ENCODE assay signal across 8 cellular contexts in the genomic region with DNA sequence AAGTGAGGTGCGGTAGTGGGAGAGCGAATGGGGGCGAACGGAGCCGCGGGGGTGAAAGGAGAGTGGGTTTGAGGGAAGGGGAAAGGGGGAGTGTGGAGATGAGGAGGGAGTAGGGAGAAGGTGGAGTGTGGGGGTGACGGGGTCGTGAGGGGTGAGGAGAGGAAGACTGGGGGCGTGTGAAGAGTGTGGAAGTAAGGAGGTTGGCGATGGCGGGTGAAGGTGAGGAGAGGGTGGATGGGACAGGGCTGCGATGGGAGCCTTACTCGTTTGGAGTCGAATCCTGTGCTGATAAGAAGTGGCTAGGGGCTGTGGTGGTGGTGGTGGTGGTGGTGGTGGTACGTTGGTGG.
DNase-seq lines count a peak whose midpoint lies in the region; ATAC-seq and TF ChIP-seq lines count a peak whose summit lies in the region.
"Not testable (repeated sequence)": the region's sequence is repeated elsewhere in the genome, so short reads cannot be mapped to it uniquely, and the experiment has no call there.

No MANE protein-coding gene starts in this region.

- not testable (repeated sequence) for H2AFZ ChIP-seq in HCT116 (ENCODE audit: low read depth, low read length, poor library complexity, severe bottlenecking); MM.1S (ENCODE audit: low read length)

- not testable (repeated sequence) for BruUV-seq in HCT116 (replicated peaks; lab: Mats Ljungman, UMichigan)

- not testable (repeated sequence) for H3K4me1 Mint-ChIP-seq in CD4-positive, alpha-beta T cell (ENCODE audit: low read depth); activated CD8-positive, alpha-beta memory T cell treated with anti-CD3 and anti-CD28 coated beads, Interleukin-2, amount 10 ng/mL, durations not matched to agents 7 days and 5 days; naive thymus-derived CD8-positive, alpha-beta T cell; stimulated activated naive B cell treated with anti-CD40 and anti-IgM and Interleukin-4, amounts not matched to agents 10 μg/mL and 1 μg/mL and 100 μg/mL, for 72 hours

- H3K36me3 Mint-ChIP-seq in CD4-positive, alpha-beta T cell (ENCODE audit: low read depth); activated CD8-positive, alpha-beta memory T cell treated with anti-CD3 and anti-CD28 coated beads, Interleukin-2, amount 10 ng/mL, durations not matched to agents 7 days and 5 days; naive thymus-derived CD8-positive, alpha-beta T cell; stimulated activated naive B cell treated with anti-CD40 and anti-IgM and Interleukin-4, amounts not matched to agents 10 μg/mL and 1 μg/mL and 100 μg/mL, for 72 hours: not testable (repeated sequence)

- H3K27me3 Mint-ChIP-seq in CD4-positive, alpha-beta T cell; activated CD8-positive, alpha-beta memory T cell treated with anti-CD3 and anti-CD28 coated beads, Interleukin-2, amount 10 ng/mL, durations not matched to agents 7 days and 5 days; naive thymus-derived CD8-positive, alpha-beta T cell; stimulated activated naive B cell treated with anti-CD40 and anti-IgM and Interleukin-4, amounts not matched to agents 10 μg/mL and 1 μg/mL and 100 μg/mL, for 72 hours: not testable (repeated sequence)

- intact Hi-C loops in CD4-positive, alpha-beta T cell (cut with DNase I, micrococcal nuclease); HCT116 (cut with micrococcal nuclease); left ventricle myocardium superior (cut with micrococcal nuclease): not testable (repeated sequence)

- H3K79me2 ChIP-seq in HCT116 (ENCODE audit: insufficient read depth, low read length); MM.1S (ENCODE audit: low read length): not testable (repeated sequence)

- not testable (repeated sequence) for H3K9me2 ChIP-seq in HCT116 (ENCODE audit: insufficient read depth); MM.1S (replicated peaks; ENCODE audit: insufficient read depth, low read length)

- not testable (repeated sequence) for TF ChIP-seq POLR2A in HCT116 (IDR thresholded peaks at IDR 0.05; ENCODE audit: borderline replicate concordance, extremely low read depth, insufficient read depth, insufficient read length)

- H3F3A ChIP-seq in MM.1S (ENCODE audit: insufficient read depth, low read length): not testable (repeated sequence)

- TF ChIP-seq CTCF in CD4-positive, alpha-beta T cell (IDR thresholded peaks at IDR 0.05); HCT116 (IDR thresholded peaks at IDR 0.05 in 2 of 3, conservative IDR thresholded peaks at IDR 0.05 in 1 of 3; ENCODE audit: borderline replicate concordance in 1 of 3, insufficient read depth in 1 of 3, low read depth in 2 of 3, low read length in 2 of 3); MM.1S (IDR thresholded peaks at IDR 0.05; ENCODE audit: low read length); choroid plexus epithelial cell (conservative IDR thresholded peaks at IDR 0.05; ENCODE audit: low read depth, low read length): not testable (repeated sequence)

- not testable (repeated sequence) for H3K9me3 Mint-ChIP-seq in CD4-positive, alpha-beta T cell; activated CD8-positive, alpha-beta memory T cell treated with anti-CD3 and anti-CD28 coated beads, Interleukin-2, amount 10 ng/mL, durations not matched to agents 7 days and 5 days (ENCODE audit: low read depth); naive thymus-derived CD8-positive, alpha-beta T cell; stimulated activated naive B cell treated with anti-CD40 and anti-IgM and Interleukin-4, amounts not matched to agents 10 μg/mL and 1 μg/mL and 100 μg/mL, for 72 hours

- not testable (repeated sequence) for TF ChIP-seq RAD21 in HCT116 (IDR thresholded peaks at IDR 0.05; ENCODE audit: low read depth)

- ATAC-seq in CD4-positive, alpha-beta T cell (ENCODE audit: poor library complexity): peak; percentile 22
- ATAC-seq in HCT116: peak; percentile 30
- ATAC-seq in activated CD8-positive, alpha-beta memory T cell treated with anti-CD3 and anti-CD28 coated beads, Interleukin-2, amount 10 ng/mL, durations not matched to agents 7 days and 5 days: peak; percentile 8
- ATAC-seq in left ventricle myocardium superior: peak; percentile 17
- ATAC-seq in naive thymus-derived CD8-positive, alpha-beta T cell: peak; percentile 12 to 39
- peak; percentile 22 to 35 for ATAC-seq in stimulated activated naive B cell treated with anti-CD40 and anti-IgM and Interleukin-4, amounts not matched to agents 10 μg/mL and 1 μg/mL and 100 μg/mL, for 72 hours (replicated peaks)

- H3K27ac Mint-ChIP-seq in CD4-positive, alpha-beta T cell: not testable (repeated sequence)
- peak overlapping the region; percentile 57 for H3K27ac Mint-ChIP-seq in activated CD8-positive, alpha-beta memory T cell treated with anti-CD3 and anti-CD28 coated beads, Interleukin-2, amount 10 ng/mL, durations not matched to agents 7 days and 5 days
- H3K27ac Mint-ChIP-seq in naive thymus-derived CD8-positive, alpha-beta T cell: peak overlapping the region in 4 of 10 donors; percentile 53 to 85 (median 74)
- H3K27ac Mint-ChIP-seq in stimulated activated naive B cell treated with anti-CD40 and anti-IgM and Interleukin-4, amounts not matched to agents 10 μg/mL and 1 μg/mL and 100 μg/mL, for 72 hours: peak overlapping the region; percentile 84

- CTCF ChIA-PET in CD4-positive, alpha-beta T cell (lab: Charles Lee); HCT116 (lab: Charles Lee); activated CD8-positive, alpha-beta memory T cell treated with anti-CD3 and anti-CD28 coated beads, Interleukin-2, amount 10 ng/mL, durations not matched to agents 7 days and 5 days (lab: Charles Lee): not testable (repeated sequence)

- not testable (repeated sequence) for DNase-seq in CD4-positive, alpha-beta T cell; HCT116 (ENCODE audit: low read depth, low spot score); activated CD8-positive, alpha-beta memory T cell treated with anti-CD3 and anti-CD28 coated beads, Interleukin-2, amount 10 ng/mL, durations not matched to agents 7 days and 5 days; choroid plexus epithelial cell (ENCODE audit: low read depth); left ventricle myocardium superior; naive thymus-derived CD8-positive, alpha-beta T cell; stimulated activated naive B cell treated with anti-CD40 and anti-IgM and Interleukin-4, amounts not matched to agents 10 μg/mL and 1 μg/mL and 100 μg/mL, for 72 hours
- peak; percentile 5 for DNase-seq in MM.1S

- RAD21 ChIA-PET in HCT116 (lab: Charles Lee; ENCODE audit: low non-redundant PET in 1 of 2, low total read pairs in 2 of 2, uncharacterized antibody in 2 of 2, unreplicated experiment in 2 of 2): not testable (repeated sequence)

- H3K9me3 ChIP-seq in CD4-positive, alpha-beta T cell (ENCODE audit: control insufficient read depth, low read length); HCT116 (ENCODE audit: control insufficient read depth in 1 of 2, insufficient read depth in 1 of 2, low read depth in 1 of 2, low read length in 2 of 2); MM.1S (replicated peaks; ENCODE audit: insufficient read depth, low read length): not testable (repeated sequence)

- POLR2A ChIA-PET in CD4-positive, alpha-beta T cell (lab: Charles Lee); HCT116 (lab: Charles Lee); naive thymus-derived CD8-positive, alpha-beta T cell (lab: Charles Lee): not testable (repeated sequence)

- peak overlapping the region; percentile 36; the same call in 1 of the 2 replicates for H3K4me2 ChIP-seq in HCT116 (ENCODE audit: low read length)
- H3K4me2 ChIP-seq in MM.1S (ENCODE audit: low read depth, low read length): not testable (repeated sequence)

- peak overlapping the region; percentile 50; the same call in 1 of the 2 replicates for H3K9ac ChIP-seq in HCT116 (ENCODE audit: low read length)
- not testable (repeated sequence) for H3K9ac ChIP-seq in MM.1S (ENCODE audit: low read length)

- not testable (repeated sequence) for H3K27ac ChIP-seq in CD4-positive, alpha-beta T cell (ENCODE audit: low read depth, low read length); HCT116 (ENCODE audit: low read depth, low read length); MM.1S (ENCODE audit: low read length)

- H3K4me3 ChIP-seq in HCT116 (replicated peaks in 1 of 2; ENCODE audit: low read depth in 1 of 2, low read length in 2 of 2) (peak overlapping the region; percentile 50), choroid plexus epithelial cell (ENCODE audit: low read depth, low read length) (peak overlapping the region; percentile 50)
- H3K4me3 ChIP-seq in MM.1S (ENCODE audit: low read length): not testable (repeated sequence)

- H3K4me3 Mint-ChIP-seq in CD4-positive, alpha-beta T cell: peak overlapping the region; percentile 82
- H3K4me3 Mint-ChIP-seq in activated CD8-positive, alpha-beta memory T cell treated with anti-CD3 and anti-CD28 coated beads, Interleukin-2, amount 10 ng/mL, durations not matched to agents 7 days and 5 days: peak overlapping the region; percentile 72
- peak overlapping the region; percentile 37 to 92 (median 74) for H3K4me3 Mint-ChIP-seq in naive thymus-derived CD8-positive, alpha-beta T cell
- H3K4me3 Mint-ChIP-seq in stimulated activated naive B cell treated with anti-CD40 and anti-IgM and Interleukin-4, amounts not matched to agents 10 μg/mL and 1 μg/mL and 100 μg/mL, for 72 hours: peak overlapping the region; percentile 86 to 88

- H3K4me1 ChIP-seq in HCT116 (ENCODE audit: control insufficient read depth in 1 of 2, insufficient read depth in 2 of 2, low read length in 2 of 2); MM.1S (ENCODE audit: low read length): not testable (repeated sequence)

- H4K20me1 ChIP-seq in HCT116 (ENCODE audit: insufficient read depth); MM.1S (ENCODE audit: insufficient read depth, low read length): not testable (repeated sequence)

- not testable (repeated sequence) for H3K36me3 ChIP-seq in HCT116 (ENCODE audit: control insufficient read depth in 1 of 2, insufficient read depth in 2 of 2, low read length in 2 of 2); MM.1S (replicated peaks; ENCODE audit: insufficient read depth, low read length)

- not testable (repeated sequence) for H3K27me3 ChIP-seq in CD4-positive, alpha-beta T cell (ENCODE audit: control insufficient read depth, insufficient read depth, low read length); HCT116 (ENCODE audit: insufficient read depth, low read length); MM.1S (replicated peaks; ENCODE audit: insufficient read depth, low read length)
